ENCODE assay signal across 8 cellular contexts in the genomic region with DNA sequence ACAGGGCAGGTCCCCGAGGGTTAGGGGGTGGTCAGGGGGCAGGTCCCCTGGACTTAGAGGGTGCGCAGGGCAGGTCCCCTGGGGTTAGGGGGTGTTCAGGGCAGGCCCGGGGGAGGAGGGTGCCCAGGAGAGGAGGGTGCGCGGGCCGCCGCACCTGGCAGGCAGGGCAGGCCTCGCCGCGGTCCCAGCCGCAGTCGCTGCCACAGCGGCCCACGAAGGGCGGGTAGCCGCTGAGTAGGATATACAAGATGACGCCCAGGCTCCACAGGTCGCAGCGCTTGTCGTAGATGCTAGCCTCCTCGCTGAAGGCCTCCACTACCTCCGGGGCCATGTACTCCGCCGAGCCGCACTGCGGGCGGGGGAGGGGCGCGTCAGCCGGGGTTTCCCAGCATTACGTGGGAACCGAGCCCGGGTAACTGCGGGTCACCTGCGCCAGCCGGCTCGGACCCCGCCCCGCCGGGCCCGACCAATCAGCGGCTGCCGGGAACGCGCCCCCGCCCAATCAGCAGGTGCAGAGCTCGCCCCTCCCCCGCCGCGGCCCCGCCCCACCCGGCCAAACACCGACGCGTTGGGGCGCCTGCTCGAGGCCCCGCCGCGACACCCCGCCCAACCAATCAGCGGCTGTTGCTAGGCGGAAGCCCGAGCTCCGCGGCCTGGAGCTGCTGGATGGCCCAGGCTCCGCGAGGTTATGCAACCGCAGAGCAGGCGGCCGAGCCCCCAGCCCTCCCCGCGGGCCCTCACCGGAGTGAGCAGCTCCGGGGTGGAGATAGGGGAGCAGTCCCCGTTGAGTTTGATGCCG. TPM values are rescaled to one million over a fixed set of nuclear protein-coding genes. Genes with fewer than 3 reads are reported as not detected.
DNase-seq lines count a peak whose midpoint lies in the region; ATAC-seq and TF ChIP-seq lines count a peak whose summit lies in the region.

No MANE protein-coding gene starts in this region.

- H3K4me1 ChIP-seq in adrenal gland (replicated peaks in 1 of 2) (peaks cover 75 to 85% of the 10 kb centered on the region in 2 donors), heart left ventricle (peaks cover 18 to 81% (median 66%) of the 10 kb centered on the region in 12 donors), transverse colon (peaks cover 45 to 59% (median 48%) of the 10 kb centered on the region in 4 donors)

- in situ Hi-C loops in G401 (cut with HindIII; ENCODE audit: low sequenced_read_pairs) (no loop called here), transverse colon (cut with MboI; ENCODE audit: low pct_ligation_motif_present in 1 of 4, low pct_unique_long_range_greater_than_20kb in 1 of 4, low sequenced_read_pairs in 3 of 4) (no loop called here)

- TF ChIP-seq EP300 in transverse colon (IDR thresholded peaks at IDR 0.05; ENCODE audit: low read depth) = peak; percentile 53

- TF ChIP-seq POLR2A in adrenal gland (IDR thresholded peaks at IDR 0.05) (peak; percentile 35 to 65), heart left ventricle (IDR thresholded peaks at IDR 0.05) (peak in 1 of 2 donors; percentile 23), transverse colon (IDR thresholded peaks at IDR 0.05) (peak; percentile 44)

- DNase-seq in G401 (ENCODE audit: low spot score) (peak; percentile 95), HFF-Myc (ENCODE audit: extremely low read depth, low read depth) (peak; percentile 79), NCI-H1105 treated with DMSO at 0.1 percent for 48 hours (lab: John Stamatoyannopoulos, UW) (peak; percentile 96), SW480 (ENCODE audit: low spot score) (peak; percentile 86), adrenal gland (peak; percentile 99), heart left ventricle (peak; percentile 97 to 99 (median 98)), posterior vena cava (ENCODE audit: low spot score) (peak; percentile 99), transverse colon (peak; percentile 99)

- no peaks in the 10 kb centered on the region for H3K9me3 ChIP-seq in adrenal gland (replicated peaks in 1 of 3)
- no peaks in the 10 kb centered on the region for H3K9me3 ChIP-seq in heart left ventricle
- no peaks in the 10 kb centered on the region for H3K9me3 ChIP-seq in transverse colon

- TF ChIP-seq CTCF in HFF-Myc (IDR thresholded peaks at IDR 0.05; ENCODE audit: low read depth, low read length, missing control alignments) = no peak
- no peak for TF ChIP-seq CTCF in adrenal gland (IDR thresholded peaks at IDR 0.05)
- TF ChIP-seq CTCF in heart left ventricle (IDR thresholded peaks at IDR 0.05) = no peak
- no peak for TF ChIP-seq CTCF in transverse colon (IDR thresholded peaks at IDR 0.05)

- peak; percentile 71 to 91 (median 88) for ATAC-seq in heart left ventricle

- H3K27ac ChIP-seq in adrenal gland = peak overlapping the region; percentile 45 to 98 (median 93)
- H3K27ac ChIP-seq in heart left ventricle = peak overlapping the region; percentile 71 to 99 (median 91)
- H3K27ac ChIP-seq in transverse colon = peak overlapping the region; percentile 89 to 99 (median 96)

- intact Hi-C loops in adrenal gland (cut with DNase I) = no loop called here
- intact Hi-C loops in heart left ventricle (cut with DNase I) = loop anchor here in 1 of 10 donors (1.0 kb wide), 1 partner anchor 10 kb away; no protein-coding TSS in a partner anchor
- intact Hi-C loops in posterior vena cava (cut with DNase I) = no loop called here
- intact Hi-C loops in transverse colon (cut with DNase I; ENCODE audit: low total_unique reads) = no loop called here

- H3K4me3 ChIP-seq in HFF-Myc (replicated peaks; ENCODE audit: low read depth, low read length) (peak overlapping the region; percentile 23; the same call in 1 of the 2 replicates), adrenal gland (peak overlapping the region in 1 of 4 donors; percentile 10), heart left ventricle (peak overlapping the region in 10 of 12 donors; percentile 30 to 56 (median 38)), transverse colon (peak overlapping the region; percentile 0 to 44 (median 34))

- WGBS in adrenal gland, 4 donors = 9 to 24% (median 16%) methylated on average over 5 to 77 of the region's 77 CpGs
- WGBS in heart left ventricle, 4 donors = 20 to 30% (median 26%) methylated on average over 5 to 77 of the region's 77 CpGs
- 8% methylated on average over 45 of the region's 77 CpGs; no CpG with 5 or more reads in 1 of the 2 donors for WGBS in transverse colon (ENCODE audit: low coverage in 1 of 2), 2 donors

- H3K27me3 ChIP-seq in adrenal gland = no peaks in the 10 kb centered on the region
- H3K27me3 ChIP-seq in heart left ventricle = no peaks in the 10 kb centered on the region
- H3K27me3 ChIP-seq in transverse colon = no peaks in the 10 kb centered on the region

- H3K36me3 ChIP-seq in adrenal gland (replicated peaks in 1 of 2) (peaks cover 0 to 87% of the 10 kb centered on the region in 2 donors), heart left ventricle (peaks cover 0 to 87% (median 71%) of the 10 kb centered on the region in 9 donors), transverse colon (peaks cover 0 to 41% (median 14%) of the 10 kb centered on the region in 4 donors)

RNA-seq across cellular contexts. Expression of gene MKNK2, which starts 9.2 kb away (rescaled TPM):
- 113 and 118 TPM in 2 replicates for total RNA-seq in G401 (2014; rRNA removed; shearing (Covaris generic))
- total RNA-seq in adrenal gland (100 to 1,000 TPM; 106 to 440 (median 171) TPM), heart left ventricle (100 to 1,000 TPM; 129 to 318 (median 155) TPM), posterior vena cava (100 to 1,000 TPM in 1 of 2 donors, 10 to 100 TPM in 1; 99.6 to 126 TPM), transverse colon (100 to 1,000 TPM; 189 to 279 (median 236) TPM)
- polyA plus RNA-seq in adrenal gland (100 to 1,000 TPM in 2 of 3 donors, 10 to 100 TPM in 1; 30.4 to 238 (median 140) TPM), heart left ventricle (100 to 1,000 TPM; 110 to 197 TPM)

RNA-seq across cellular contexts. Expression of gene BTBD2, which starts 26.4 kb away (rescaled TPM):
- 70.9 and 89.0 TPM in 2 replicates for total RNA-seq in G401 (2014; rRNA removed; shearing (Covaris generic))
- 100 to 1,000 TPM in 1 of 8 donors, 10 to 100 TPM in 7; 55.0 to 122 (median 82.4) TPM for total RNA-seq in adrenal gland
- polyA plus RNA-seq in adrenal gland = 10 to 100 TPM; 11.8 to 87.5 (median 57.7) TPM
- total RNA-seq in heart left ventricle = 10 to 100 TPM; 47.3 to 81.8 (median 52.6) TPM
- 10 to 100 TPM; 39.4 to 46.2 TPM for polyA plus RNA-seq in heart left ventricle
- 10 to 100 TPM; 44.6 to 52.1 TPM for total RNA-seq in posterior vena cava
- total RNA-seq in transverse colon = 10 to 100 TPM; 66.7 to 88.6 (median 84.4) TPM

RNA-seq across cellular contexts. Expression of gene MOB3A, which starts 54.2 kb away (rescaled TPM):
- 20.6 and 29.0 TPM in 2 replicates for total RNA-seq in G401 (2014; rRNA removed; shearing (Covaris generic))
- 10 to 100 TPM; 25.5 to 54.0 (median 45.2) TPM for total RNA-seq in adrenal gland
- 10 to 100 TPM; 13.6 to 22.4 (median 16.0) TPM for polyA plus RNA-seq in adrenal gland
- total RNA-seq in heart left ventricle = 10 to 100 TPM; 10.8 to 32.3 (median 16.7) TPM
- 10 to 100 TPM in 1 of 2 donors, 1 to 10 TPM in 1; 7.1 to 18.6 TPM for polyA plus RNA-seq in heart left ventricle
- total RNA-seq in posterior vena cava = 10 to 100 TPM; 55.8 to 57.1 TPM
- 10 to 100 TPM; 18.7 to 74.2 (median 46.1) TPM for total RNA-seq in transverse colon

RNA-seq across cellular contexts. Expression of gene IZUMO4, which starts 54.8 kb away (rescaled TPM):
- 0.25 and 4.0 TPM in 2 replicates for total RNA-seq in G401 (2014; rRNA removed; shearing (Covaris generic))
- 1 to 10 TPM in 6 of 8 donors, under 1 TPM in 2; 0.69 to 8.7 (median 2.1) TPM for total RNA-seq in adrenal gland
- polyA plus RNA-seq in adrenal gland = 10 to 100 TPM in 2 of 3 donors, 1 to 10 TPM in 1; 2.6 to 24.6 (median 17.4) TPM
- 1 to 10 TPM in 8 of 9 donors, not detected in 1; 1.7 to 6.2 (median 2.3) TPM for total RNA-seq in heart left ventricle
- 1 to 10 TPM; 4.4 to 5.8 TPM for polyA plus RNA-seq in heart left ventricle
- total RNA-seq in posterior vena cava = 1 to 10 TPM in 1 of 2 donors, under 1 TPM in 1; 0.90 to 2.4 TPM
- 1 to 10 TPM in 2 of 4 donors, not detected in 2; 2.3 to 5.4 TPM for total RNA-seq in transverse colon
